8 cellular contexts compared by ENCODE assay signal in genomic region chr11:76445122-76446084, GRCh38.
A peak's percentile ranks its signal among the peaks of the same experiment; 100 is the strongest.
DNase-seq lines count a peak whose midpoint lies in the region; ATAC-seq lines count a peak whose summit lies in the region.

No MANE protein-coding gene starts in this region.

- in situ Hi-C loops in ACHN (cut with HindIII; ENCODE audit: low pct_ligation_motif_present, low pct_unique_long_range_greater_than_20kb, low sequenced_read_pairs) = no loop called here

- ATAC-seq in GM18873 (IDR thresholded peaks at IDR 0.05; ENCODE audit: low FRiP score, unreplicated experiment) (peak; percentile 9), HG03280 (IDR thresholded peaks at IDR 0.05; ENCODE audit: unreplicated experiment) (peak; percentile 8)

- DNase-seq in ACHN (peak; percentile 87), NCI-H510A (lab: John Stamatoyannopoulos, UW) (peak; percentile 72), cortex of kidney (lab: John Stamatoyannopoulos, UW) (peak; percentile 7), left kidney (ENCODE audit: low read depth, low spot score) (peak; percentile 95)
- DNase-seq in activated CD4-positive, alpha-beta T cell treated with anti-CD3 and anti-CD28 coated beads for 48 hours = peak; percentile 70
- peak; percentile 24 to 58 (median 33) for DNase-seq in stimulated activated CD4-positive, alpha-beta T cell treated with anti-CD3 and anti-CD28 coated beads, Interleukin-1b, Interleukin-23, amount 100 ng/mL, for 24 hours (ENCODE audit: low read depth in 4 of 4, low spot score in 1 of 4)

Comparison
In these comparisons a context has a peak if more than half of its experiments do, and no peak if none do; other contexts are left out.
1. Peak in every context shown above with its lines: DNase-seq and ATAC-seq.
2. DNase-seq: peak in every context shown above with its lines; median percentile 95 in left kidney; 87 in ACHN; 72 in NCI-H510A; 70 in activated CD4-positive, alpha-beta T cell treated with anti-CD3 and anti-CD28 coated beads for 48 hours; 33 in stimulated activated CD4-positive, alpha-beta T cell treated with anti-CD3 and anti-CD28 coated beads, Interleukin-1b, Interleukin-23, amount 100 ng/mL, for 24 hours; 7 in cortex of kidney.